38 cellular contexts compared by ENCODE assay signal in genomic region chr3:31350307-31350706, GRCh38.
"Had no signal": no experiment of that assay in that cellular context is flagged by ENCODE, and none has a peak within 500 bp of the region (broad histone marks: within the 10 kb centered on the region; RNA-seq: fewer than 3 reads in every experiment).

No MANE protein-coding gene starts in this region.

- H3K27me3 Mint-ChIP-seq: activated CD4-positive, alpha-beta memory T cell treated with anti-CD3 and anti-CD28 coated beads, Interleukin-2, amount 10 ng/mL, durations not matched to agents 7 days and 5 days; activated CD4-positive, alpha-beta T cell treated with anti-CD3 and anti-CD28 coated beads for 36 hours; activated CD8-positive, alpha-beta memory T cell treated with anti-CD3 and anti-CD28 coated beads, Interleukin-2, amount 10 ng/mL, durations not matched to agents 7 days and 5 days; activated naive CD4-positive, alpha-beta T cell treated with anti-CD3 and anti-CD28 coated beads, Interleukin-2, amount 50 U/mL, for 24 hours; activated naive CD8-positive, alpha-beta T cell; activated naive CD8-positive, alpha-beta T cell treated with anti-CD3 and anti-CD28 coated beads, Interleukin-2, amount 10 ng/mL, durations not matched to agents 7 days and 5 days; activated naive CD8-positive, alpha-beta T cell treated with anti-CD3 and anti-CD28 coated beads, Interleukin-2, amount 50 U/mL, for 24 hours; activated T-cell treated with anti-CD3 and anti-CD28 coated beads, Interleukin-2, amount 50 U/mL, for 24 hours; central memory CD8-positive, alpha-beta T cell had no signal

- H3K9me3 ChIP-seq: ascending aorta had no signal

- FAIRE-seq: bronchial epithelial cell, TTC549 had no signal

- H3K4me1 Mint-ChIP-seq: activated CD4-positive, alpha-beta memory T cell treated with anti-CD3 and anti-CD28 coated beads, Interleukin-2, amount 10 ng/mL, durations not matched to agents 7 days and 5 days; activated CD4-positive, alpha-beta T cell treated with anti-CD3 and anti-CD28 coated beads for 36 hours; activated CD8-positive, alpha-beta memory T cell treated with anti-CD3 and anti-CD28 coated beads, Interleukin-2, amount 10 ng/mL, durations not matched to agents 7 days and 5 days; activated naive CD4-positive, alpha-beta T cell treated with anti-CD3 and anti-CD28 coated beads, Interleukin-2, amount 10 ng/mL, durations not matched to agents 7 days and 5 days; activated naive CD8-positive, alpha-beta T cell treated with anti-CD3 and anti-CD28 coated beads, Interleukin-2, amount 10 ng/mL, durations not matched to agents 7 days and 5 days; activated naive CD8-positive, alpha-beta T cell treated with anti-CD3 and anti-CD28 coated beads, Interleukin-2, amount 50 U/mL, for 24 hours; central memory CD8-positive, alpha-beta T cell had no signal

- H3K36me3 Mint-ChIP-seq: activated naive CD8-positive, alpha-beta T cell; activated naive CD8-positive, alpha-beta T cell treated with anti-CD3 and anti-CD28 coated beads, Interleukin-2, amount 10 ng/mL, durations not matched to agents 7 days and 5 days; brain had no signal

- H3K9me3 Mint-ChIP-seq: central memory CD8-positive, alpha-beta T cell had no signal

- H3K4me3 Mint-ChIP-seq: activated CD4-positive, alpha-beta memory T cell treated with anti-CD3 and anti-CD28 coated beads, Interleukin-2, amount 10 ng/mL, durations not matched to agents 7 days and 5 days; activated CD4-positive, alpha-beta T cell treated with anti-CD3 and anti-CD28 coated beads for 36 hours; activated CD8-positive, alpha-beta memory T cell treated with anti-CD3 and anti-CD28 coated beads, Interleukin-2, amount 10 ng/mL, durations not matched to agents 7 days and 5 days; activated CD8-positive, alpha-beta T cell treated with anti-CD3 and anti-CD28 coated beads, Interleukin-2, amount 10 ng/mL, durations not matched to agents 7 days and 5 days; activated naive CD4-positive, alpha-beta T cell treated with anti-CD3 and anti-CD28 coated beads, Interleukin-2, amount 10 ng/mL, durations not matched to agents 7 days and 5 days; activated naive CD4-positive, alpha-beta T cell treated with anti-CD3 and anti-CD28 coated beads, Interleukin-2, amount 50 U/mL, for 24 hours; activated naive CD8-positive, alpha-beta T cell; activated naive CD8-positive, alpha-beta T cell treated with anti-CD3 and anti-CD28 coated beads, Interleukin-2, amount 10 ng/mL, durations not matched to agents 7 days and 5 days; activated naive CD8-positive, alpha-beta T cell treated with anti-CD3 and anti-CD28 coated beads, Interleukin-2, amount 50 U/mL, for 24 hours; activated T-cell treated with anti-CD3 and anti-CD28 coated beads, Interleukin-2, amount 50 U/mL, for 24 hours; brain; central memory CD8-positive, alpha-beta T cell; T-helper 1 cell treated with Interleukin-12 subunit alpha and Interleukin-12 subunit beta and Interleukin-4 antibody, amounts not matched to agents 30 μg/mL and 1 μg/mL, for 36 hours; T-helper 2 cell treated with Interferon-gamma antibody and Interleukin-4, amounts not matched to agents 5 μg/mL and 100 μg/mL, for 36 hours had no signal

- H3K27ac ChIP-seq: ascending aorta, cardiac muscle cell, VCaP had no signal

- H3K36me3 ChIP-seq: ascending aorta, cardiac muscle cell had no signal

- H3K27ac Mint-ChIP-seq: activated CD4-positive, alpha-beta memory T cell treated with anti-CD3 and anti-CD28 coated beads, Interleukin-2, amount 10 ng/mL, durations not matched to agents 7 days and 5 days; activated CD4-positive, alpha-beta T cell treated with anti-CD3 and anti-CD28 coated beads for 36 hours; activated CD8-positive, alpha-beta memory T cell treated with anti-CD3 and anti-CD28 coated beads, Interleukin-2, amount 10 ng/mL, durations not matched to agents 7 days and 5 days; activated CD8-positive, alpha-beta T cell treated with anti-CD3 and anti-CD28 coated beads, Interleukin-2, amount 10 ng/mL, durations not matched to agents 7 days and 5 days; activated naive CD4-positive, alpha-beta T cell treated with anti-CD3 and anti-CD28 coated beads, Interleukin-2, amount 10 ng/mL, durations not matched to agents 7 days and 5 days; activated naive CD4-positive, alpha-beta T cell treated with anti-CD3 and anti-CD28 coated beads, Interleukin-2, amount 50 U/mL, for 24 hours; activated naive CD8-positive, alpha-beta T cell; activated naive CD8-positive, alpha-beta T cell treated with anti-CD3 and anti-CD28 coated beads, Interleukin-2, amount 10 ng/mL, durations not matched to agents 7 days and 5 days; activated naive CD8-positive, alpha-beta T cell treated with anti-CD3 and anti-CD28 coated beads, Interleukin-2, amount 50 U/mL, for 24 hours; activated T-cell treated with anti-CD3 and anti-CD28 coated beads, Interleukin-2, amount 50 U/mL, for 24 hours; activated T-helper 2 cell treated with anti-CD3 and anti-CD28 coated beads, Interferon-gamma antibody, Interleukin-2, Interleukin-4, amounts not matched to agents 10 μg/mL and 5 μg/mL and 100 μg/mL, durations not matched to agents 14 hours and 24 hours and 36 hours; brain; T-helper 1 cell treated with Interleukin-12 subunit alpha and Interleukin-12 subunit beta and Interleukin-4 antibody, amounts not matched to agents 30 μg/mL and 1 μg/mL, for 36 hours; T-helper 2 cell treated with Interferon-gamma antibody and Interleukin-4, amounts not matched to agents 5 μg/mL and 100 μg/mL, for 36 hours had no signal

- H3K27me3 ChIP-seq: ascending aorta, cardiac muscle cell had no signal

- ATAC-seq: activated CD4-positive, alpha-beta T cell treated with anti-CD3 and anti-CD28 coated beads for 36 hours; activated CD4-positive, CD25-positive, alpha-beta regulatory T cell treated with anti-CD3 and anti-CD28 coated beads, Interleukin-2, amount 50 U/mL, for 24 hours; activated CD8-positive, alpha-beta memory T cell treated with anti-CD3 and anti-CD28 coated beads, Interleukin-2, amount 10 ng/mL, durations not matched to agents 7 days and 5 days; activated CD8-positive, alpha-beta T cell treated with anti-CD3 and anti-CD28 coated beads, Interleukin-2, amount 10 ng/mL, durations not matched to agents 7 days and 5 days; activated naive CD8-positive, alpha-beta T cell treated with anti-CD3 and anti-CD28 coated beads, Interleukin-2, amount 50 U/mL, for 24 hours had no signal

- DNase-seq: activated CD4-positive, alpha-beta memory T cell treated with anti-CD3 and anti-CD28 coated beads, Interleukin-2, amount 10 ng/mL, durations not matched to agents 7 days and 5 days; activated CD4-positive, alpha-beta T cell treated with anti-CD3 and anti-CD28 coated beads for 1 hour; activated CD4-positive, alpha-beta T cell treated with anti-CD3 and anti-CD28 coated beads for 36 hours; activated CD4-positive, alpha-beta T cell treated with anti-CD3 and anti-CD28 coated beads for 48 hours; activated CD4-positive, alpha-beta T cell treated with anti-CD3 and anti-CD28 coated beads, Interleukin-2, amount 50 U/mL, for 48 hours; activated CD4-positive, CD25-positive, alpha-beta regulatory T cell; activated CD8-positive, alpha-beta memory T cell treated with anti-CD3 and anti-CD28 coated beads for 24 hours; activated CD8-positive, alpha-beta memory T cell treated with anti-CD3 and anti-CD28 coated beads, Interleukin-2, amount 10 ng/mL, durations not matched to agents 7 days and 5 days; activated CD8-positive, alpha-beta memory T cell treated with anti-CD3 and anti-CD28 coated beads, Interleukin-2, amount 50 U/mL, for 48 hours; activated CD8-positive, alpha-beta T cell treated with anti-CD3 and anti-CD28 coated beads, Interleukin-2, amount 10 ng/mL, durations not matched to agents 7 days and 5 days; activated effector memory CD4-positive, alpha-beta T cell treated with Interleukin-2 at 50 U/mL for 16 hours; activated gamma-delta T cell; activated naive CD4-positive, alpha-beta T cell treated with anti-CD3 and anti-CD28 coated beads, Interleukin-2, amount 10 ng/mL, durations not matched to agents 7 days and 5 days; activated naive CD4-positive, alpha-beta T cell treated with Interleukin-2 at 50 U/mL for 16 hours; activated naive CD8-positive, alpha-beta T cell treated with anti-CD3 and anti-CD28 coated beads, Interleukin-2, amount 10 ng/mL, durations not matched to agents 7 days and 5 days; activated naive CD8-positive, alpha-beta T cell treated with anti-CD3 and anti-CD28 coated beads, Interleukin-2, amount 50 U/mL, for 24 hours; activated T-cell treated with anti-CD3 and anti-CD28 coated beads, Interleukin-2, amount 50 U/mL, for 24 hours; activated T-cell treated with anti-CD3 and anti-CD28 coated beads, Interleukin-2, amount 50 U/mL, for 48 hours; amygdala; anterior cingulate cortex; caudate nucleus; cerebellar nuclear complex; T-helper 1 cell; T-helper 2 cell; T-helper 9 cell had no signal

- H3K4me1 ChIP-seq: ascending aorta had no signal

- H3K4me3 ChIP-seq: ascending aorta, cardiac muscle cell had no signal
